In the genomic region with DNA sequence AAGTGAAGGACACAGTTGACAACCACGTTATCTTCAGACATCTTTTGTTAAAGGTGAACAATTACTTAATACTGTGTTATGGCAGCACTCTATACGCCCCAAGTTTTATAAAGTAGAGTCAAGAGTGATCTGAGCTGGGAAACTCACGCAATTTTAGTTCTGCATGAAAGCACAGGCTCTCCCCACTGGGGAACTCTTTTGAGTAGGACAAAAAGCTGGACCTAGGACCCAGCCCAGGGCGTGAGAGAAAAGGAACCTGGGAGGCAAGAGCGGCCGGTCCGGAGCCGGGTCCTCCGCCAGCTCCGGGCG, we compare ENCODE assay signal across 7 cellular contexts.
DNase-seq lines count a peak whose midpoint lies in the region; TF ChIP-seq lines count a peak whose summit lies in the region.

No MANE protein-coding gene starts in this region.

- H3K27ac ChIP-seq in liver (ENCODE audit: low read depth in 1 of 2, low read length in 2 of 2) (peak overlapping the region; percentile 76 to 81), stomach smooth muscle (ENCODE audit: low read length) (no peak overlapping the region)

- peak in 1 of 2 donors; percentile 36 for TF ChIP-seq RAD21 in liver (IDR thresholded peaks at IDR 0.05)

- H3K4me3 ChIP-seq in adipocyte (ENCODE audit: low read length) (peak overlapping the region; percentile 83), liver (ENCODE audit: low read depth in 1 of 3, low read length in 3 of 3) (peak overlapping the region; percentile 27 to 84 (median 33)), stomach smooth muscle (ENCODE audit: low read length in 2 of 2) (peak overlapping the region; percentile 63 to 76)

- H3K9ac ChIP-seq in adipocyte (ENCODE audit: low read length) = peak overlapping the region; percentile 51
- H3K9ac ChIP-seq in liver (ENCODE audit: low read depth in 1 of 2, low read length in 2 of 2) = peak overlapping the region; percentile 39 to 84
- H3K9ac ChIP-seq in stomach smooth muscle (ENCODE audit: low read length in 2 of 2) = peak overlapping the region in 1 of 2 donors; percentile 12

- CTCF ChIA-PET in GM10248 (lab: Yijun Ruan, JAX) = no interaction called here

- H3K27me3 ChIP-seq in adipocyte (replicated peaks; ENCODE audit: control insufficient read depth, insufficient read depth, low read length) (no peaks in the 10 kb centered on the region), liver (ENCODE audit: control insufficient read depth in 4 of 4, insufficient read depth in 4 of 4, low read length in 3 of 4) (no peaks in the 10 kb centered on the region), stomach smooth muscle (ENCODE audit: control insufficient read depth in 1 of 2, insufficient read depth in 2 of 2, low read length in 2 of 2) (no peaks in the 10 kb centered on the region)

- H3K4me1 ChIP-seq in adipocyte (ENCODE audit: control insufficient read depth, insufficient read depth, low read length) = peaks cover 9% of the 10 kb centered on the region
- H3K4me1 ChIP-seq in liver (ENCODE audit: control insufficient read depth in 4 of 4, insufficient read depth in 4 of 4, low read length in 3 of 4) = peaks cover 0 to 27% (median 15%) of the 10 kb centered on the region in 4 donors
- peaks cover 6% of the 10 kb centered on the region for H3K4me1 ChIP-seq in stomach smooth muscle (ENCODE audit: control insufficient read depth, insufficient read depth, low read length)

- DNase-seq in HuH-7 (ENCODE audit: low spot score) (peak; percentile 45), adipocyte (ENCODE audit: low read depth) (no peak), AG08396 (ENCODE audit: low spot score) (no peak), midbrain (lab: John Stamatoyannopoulos, UW) (no peak), GM10248 (ENCODE audit: extremely low spot score) (no peak)

- no peak for TF ChIP-seq CTCF in liver (IDR thresholded peaks at IDR 0.05; ENCODE audit: low read depth, low read length, missing input control)
- no peak for TF ChIP-seq CTCF in GM10248 (IDR thresholded peaks at IDR 0.05; ENCODE audit: control extremely low read depth, extremely low read depth, low read depth, missing control alignments)

- H3K36me3 ChIP-seq in adipocyte (ENCODE audit: control insufficient read depth, insufficient read depth, low read length, severe bottlenecking) (no peaks in the 10 kb centered on the region), liver (ENCODE audit: control insufficient read depth in 4 of 4, insufficient read depth in 3 of 4, low read depth in 1 of 4, low read length in 3 of 4) (no peaks in the 10 kb centered on the region), stomach smooth muscle (ENCODE audit: control insufficient read depth in 2 of 2, insufficient read depth in 2 of 2, low read length in 2 of 2) (no peaks in the 10 kb centered on the region)

- WGBS in liver = 2% methylated on average over 11 of the region's 11 CpGs

- no peaks in the 10 kb centered on the region for H3K9me3 ChIP-seq in adipocyte (ENCODE audit: control insufficient read depth, low read length)
- no peaks in the 10 kb centered on the region for H3K9me3 ChIP-seq in liver (ENCODE audit: control insufficient read depth in 4 of 4, low read length in 3 of 4)
- no peaks in the 10 kb centered on the region for H3K9me3 ChIP-seq in stomach smooth muscle (ENCODE audit: control insufficient read depth in 2 of 2, low read length in 2 of 2)

- POLR2A ChIA-PET in GM10248 (lab: Yijun Ruan, JAX) = no interaction called here

TF ChIP-seq in liver, 16 proteins besides CTCF, POLR2A, EP300 and RAD21:
- TF ChIP-seq RXRA (IDR thresholded peaks at IDR 0.05) (no peak), HNF4G (IDR thresholded peaks at IDR 0.05) (no peak), FOXA1 (IDR thresholded peaks at IDR 0.05) (no peak), HNF4A (conservative IDR thresholded peaks at IDR 0.05) (peak in 1 of 2 donors; percentile 31), GABPA (IDR thresholded peaks at IDR 0.05 in 1 of 2, conservative IDR thresholded peaks at IDR 0.05 in 1 of 2) (no peak)

Comparison
In these comparisons a context has a peak if more than half of its experiments do, and no peak if none do; other contexts are left out.
1. H3K4me3 ChIP-seq: peak in every context shown above with its lines; median percentile 83 in adipocyte; 70 in stomach smooth muscle; 33 in liver.